ENCODE assay signal across 28 cellular contexts in the genomic region with DNA sequence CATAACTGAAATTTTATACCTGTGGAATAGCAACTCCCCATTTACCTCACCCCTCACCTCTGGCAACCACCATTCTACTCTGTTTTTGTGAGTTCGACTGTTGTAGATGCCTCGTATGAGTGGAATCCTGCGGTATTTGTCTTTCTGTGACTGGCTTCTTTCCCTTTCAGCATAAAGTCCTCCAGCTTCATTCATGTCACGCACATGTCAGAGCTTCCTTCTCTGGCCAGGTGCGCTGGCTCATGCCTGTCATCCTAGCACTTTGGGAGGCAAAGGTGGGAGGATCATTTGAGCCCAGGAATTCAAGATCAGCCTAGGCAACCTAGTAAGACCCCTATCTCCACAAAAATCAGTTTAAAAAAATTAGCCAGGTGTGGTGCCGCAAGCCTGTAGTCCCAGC.
"Had no signal": no experiment of that assay in that cellular context is flagged by ENCODE, and none has a peak within 500 bp of the region (broad histone marks: within the 10 kb centered on the region; RNA-seq: fewer than 3 reads in every experiment).

No MANE protein-coding gene starts in this region.

- H3K9me3 Mint-ChIP-seq: activated naive CD8-positive, alpha-beta T cell treated with anti-CD3 and anti-CD28 coated beads, Interleukin-2, amount 50 U/mL, for 24 hours; T-helper 1 cell treated with Interleukin-12 subunit alpha and Interleukin-12 subunit beta and Interleukin-4 antibody, amounts not matched to agents 30 μg/mL and 1 μg/mL, for 36 hours had no signal

- H3K27ac ChIP-seq: ascending aorta, body of pancreas, SJSA1 had no signal

- H3K27me3 ChIP-seq: ascending aorta, body of pancreas, SJSA1 had no signal

- ATAC-seq: activated CD8-positive, alpha-beta T cell treated with anti-CD3 and anti-CD28 coated beads, Interleukin-2, amount 10 ng/mL, durations not matched to agents 7 days and 5 days; activated naive CD8-positive, alpha-beta T cell treated with anti-CD3 and anti-CD28 coated beads, Interleukin-2, amount 50 U/mL, for 24 hours; body of pancreas; SK-N-SH treated with all-trans-retinoic acid at 6 μM for 48 hours; WTC11 had no signal

- H3K36me3 Mint-ChIP-seq: WTC11 had no signal

- H3K4me3 ChIP-seq: ascending aorta, body of pancreas, SJSA1 had no signal

- H3K4me1 ChIP-seq: ascending aorta, body of pancreas had no signal

- H3K36me3 ChIP-seq: ascending aorta, SJSA1 had no signal

- DNase-seq: activated CD4-positive, alpha-beta T cell treated with anti-CD3 and anti-CD28 coated beads for 48 hours; activated CD4-positive, alpha-beta T cell treated with anti-CD3 and anti-CD28 coated beads, Interleukin-2, amount 50 U/mL, for 4 hours; activated CD4-positive, CD25-positive, alpha-beta regulatory T cell treated with anti-CD3 and anti-CD28 coated beads, Interleukin-2, amount 50 U/mL, for 72 hours; activated CD8-positive, alpha-beta memory T cell treated with anti-CD3 and anti-CD28 coated beads, Interleukin-2, amount 50 U/mL, for 48 hours; activated CD8-positive, alpha-beta T cell treated with anti-CD3 and anti-CD28 coated beads, Interleukin-2, amount 10 ng/mL, durations not matched to agents 7 days and 5 days; activated naive CD4-positive, alpha-beta T cell treated with anti-CD3 and anti-CD28 coated beads, Interleukin-2, amount 50 U/mL, for 16 hours; activated naive CD8-positive, alpha-beta T cell treated with anti-CD3 and anti-CD28 coated beads, Interleukin-2, amount 50 U/mL, for 24 hours; activated T-cell treated with anti-CD3 and anti-CD28 coated beads, Interleukin-2, amount 50 U/mL, for 1 hour; amniotic stem cell; body of pancreas; central memory CD4-positive, alpha-beta T cell; KG1; NCI-H1048; NCI-H146; NCI-H187 treated with DMSO at 0.1 percent for 48 hours; NCI-H2081 treated with DMSO at 0.1 percent for 48 hours; NCI-H2171 treated with DMSO at 0.1 percent for 48 hours; NCI-H226; NK-92 treated with Interleukin-12 subunit alpha and Interleukin-12 subunit beta, amount 100 ng/mL, for 24 hours; SHP77; SW 1271 had no signal

- FAIRE-seq: bronchial epithelial cell, RCC 7860 had no signal

- H3K4me3 Mint-ChIP-seq: activated CD8-positive, alpha-beta T cell treated with anti-CD3 and anti-CD28 coated beads, Interleukin-2, amount 10 ng/mL, durations not matched to agents 7 days and 5 days; activated naive CD8-positive, alpha-beta T cell treated with anti-CD3 and anti-CD28 coated beads, Interleukin-2, amount 50 U/mL, for 24 hours; T-helper 1 cell treated with Interleukin-12 subunit alpha and Interleukin-12 subunit beta and Interleukin-4 antibody, amounts not matched to agents 30 μg/mL and 1 μg/mL, for 36 hours; WTC11 had no signal

- H3K27ac Mint-ChIP-seq: activated CD8-positive, alpha-beta T cell treated with anti-CD3 and anti-CD28 coated beads, Interleukin-2, amount 10 ng/mL, durations not matched to agents 7 days and 5 days; activated naive CD8-positive, alpha-beta T cell treated with anti-CD3 and anti-CD28 coated beads, Interleukin-2, amount 50 U/mL, for 24 hours; T-helper 1 cell treated with Interleukin-12 subunit alpha and Interleukin-12 subunit beta and Interleukin-4 antibody, amounts not matched to agents 30 μg/mL and 1 μg/mL, for 36 hours; WTC11 had no signal

- H3K9me3 ChIP-seq: ascending aorta, body of pancreas, SJSA1 had no signal
